In genomic region chr5:179438461-179438860, GRCh38 we compare ENCODE assay signal across 20 cellular contexts.
"Had no signal": no experiment of that assay in that cellular context is flagged by ENCODE, and none has a peak within 500 bp of the region (broad histone marks: within the 10 kb centered on the region; RNA-seq: fewer than 3 reads in every experiment).

No MANE protein-coding gene starts in this region.

- DNase-seq: effector CD4-positive, alpha-beta T cell; erythroblast; foreskin keratinocyte; immature natural killer cell; left ventricle myocardium inferior; naive thymus-derived CD4-positive, alpha-beta T cell; occipital lobe; psoas muscle; retina; stimulated activated CD4-positive, alpha-beta T cell treated with anti-CD3 and anti-CD28 coated beads, Interleukin-2, amount 100 ng/mL, for 24 hours; stimulated activated CD4-positive, alpha-beta T cell treated with anti-CD3 and anti-CD28 coated beads, Interleukin-4, amount 100 ng/mL, for 4 hours; stimulated activated naive CD4-positive, alpha-beta T cell; stomach; substantia nigra had no signal

- H3K4me1 Mint-ChIP-seq: endodermal cell; immature natural killer cell; naive thymus-derived CD4-positive, alpha-beta T cell had no signal

- H3K4me3 ChIP-seq: coronary artery, left ventricle myocardium inferior, lung, psoas muscle, stomach, upper lobe of left lung, vagina had no signal

- H3K4me1 ChIP-seq: foreskin keratinocyte, left ventricle myocardium inferior, parathyroid adenoma, psoas muscle, stomach, vagina had no signal

- H3K27ac ChIP-seq: coronary artery, foreskin keratinocyte, left ventricle myocardium inferior, parathyroid adenoma, psoas muscle, stomach, upper lobe of left lung, vagina had no signal

- H3K27me3 ChIP-seq: foreskin keratinocyte, upper lobe of left lung, vagina had no signal

- H3K36me3 ChIP-seq: left ventricle myocardium inferior, stomach, upper lobe of left lung, vagina had no signal

- H3K27ac Mint-ChIP-seq: endodermal cell; immature natural killer cell; naive thymus-derived CD4-positive, alpha-beta T cell had no signal

- H3K9me3 ChIP-seq: psoas muscle, stomach, vagina had no signal

- H3K36me3 Mint-ChIP-seq: immature natural killer cell; naive thymus-derived CD4-positive, alpha-beta T cell had no signal

- H3K4me3 Mint-ChIP-seq: endodermal cell; immature natural killer cell; naive thymus-derived CD4-positive, alpha-beta T cell had no signal
